ENCODE assay signal across 8 cellular contexts in the genomic region with DNA sequence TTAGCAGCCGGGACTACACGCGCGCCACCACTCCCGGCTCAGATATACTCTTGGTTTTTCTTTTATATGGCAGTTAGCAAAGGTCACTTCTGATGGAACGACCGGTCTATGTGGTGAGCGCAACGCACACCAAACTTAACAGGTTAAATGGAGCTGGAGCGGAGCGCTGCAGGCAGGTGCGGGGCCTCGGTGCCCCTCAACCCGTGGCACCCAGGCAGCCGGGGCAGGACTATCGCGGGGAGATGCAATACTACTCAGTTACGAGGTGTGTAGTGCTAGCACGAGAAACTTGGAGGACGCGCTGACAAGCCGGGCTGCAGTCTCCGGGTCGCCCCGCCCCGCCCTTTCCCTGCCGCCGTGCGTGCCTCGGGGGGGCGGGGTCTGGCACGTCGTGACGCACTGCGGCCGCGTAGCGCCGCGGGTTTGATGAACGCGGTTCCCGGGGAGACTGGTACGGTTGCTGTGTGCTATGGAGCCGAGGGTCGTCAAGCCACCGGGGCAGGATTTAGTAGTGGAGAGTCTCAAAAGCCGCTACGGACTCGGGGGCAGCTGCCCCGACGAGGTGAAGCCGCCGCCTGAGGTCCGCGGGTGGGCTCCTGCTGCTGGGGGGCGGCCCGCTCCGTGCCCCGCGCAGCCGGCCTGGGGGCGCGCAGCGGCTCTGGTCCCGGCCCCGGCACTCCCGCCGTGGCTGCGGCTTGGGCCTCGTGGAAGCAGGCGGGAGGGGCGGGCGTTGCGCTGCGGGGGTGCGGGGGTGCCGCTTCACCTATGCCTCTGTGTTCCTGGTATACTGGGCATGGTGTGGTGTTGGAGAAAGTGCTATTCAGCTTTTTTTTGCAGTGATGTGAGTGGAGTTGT. TPM values are rescaled to one million over a fixed set of nuclear protein-coding genes. Genes with fewer than 3 reads are reported as not detected.
DNase-seq lines count a peak whose midpoint lies in the region; ATAC-seq and TF ChIP-seq lines count a peak whose summit lies in the region.

A gene with protein sequence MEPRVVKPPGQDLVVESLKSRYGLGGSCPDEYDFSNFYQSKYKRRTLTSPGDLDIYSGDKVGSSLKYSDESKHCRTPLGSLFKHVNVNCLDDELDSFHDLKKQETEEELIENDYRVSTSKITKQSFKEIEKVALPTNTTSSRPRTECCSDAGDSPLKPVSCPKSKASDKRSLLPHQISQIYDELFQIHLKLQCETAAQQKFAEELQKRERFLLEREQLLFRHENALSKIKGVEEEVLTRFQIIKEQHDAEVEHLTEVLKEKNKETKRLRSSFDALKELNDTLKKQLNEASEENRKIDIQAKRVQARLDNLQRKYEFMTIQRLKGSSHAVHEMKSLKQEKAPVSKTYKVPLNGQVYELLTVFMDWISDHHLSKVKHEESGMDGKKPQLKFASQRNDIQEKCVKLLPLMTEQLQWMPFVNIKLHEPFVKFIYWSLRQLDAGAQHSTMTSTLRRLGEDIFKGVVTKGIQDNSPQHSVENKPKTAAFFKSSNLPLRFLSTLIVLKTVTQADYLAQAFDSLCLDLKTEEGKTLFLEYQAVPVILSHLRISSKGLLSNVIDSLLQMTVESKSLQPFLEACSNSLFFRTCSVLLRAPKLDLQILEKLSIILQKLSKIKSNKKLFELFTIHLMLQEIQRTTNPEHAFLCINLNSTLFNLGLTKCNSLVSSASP (plus strand): TSS at position 418 of the 855 bp plus-strand sequence. CDS start 52 bp downstream, at position 470.

- no peaks in the 10 kb centered on the region for H3K27me3 Mint-ChIP-seq in activated T-cell treated with anti-CD3 and anti-CD28 coated beads, Interleukin-2, amount 50 U/mL, for 72 hours (ENCODE audit: low read depth)
- H3K27me3 Mint-ChIP-seq in naive thymus-derived CD8-positive, alpha-beta T cell, result no peaks in the 10 kb centered on the region
- no peaks in the 10 kb centered on the region for H3K27me3 Mint-ChIP-seq in stimulated activated naive B cell treated with anti-CD40 and anti-IgM and Interleukin-4, amounts not matched to agents 10 μg/mL and 1 μg/mL and 100 μg/mL, for 72 hours

- DNase-seq in DND-41 (peak; percentile 96), KG1 (lab: John Stamatoyannopoulos, UW) (peak; percentile 84), RKO (ENCODE audit: low spot score) (peak; percentile 94), fibroblast of lung (ENCODE audit: low read depth in 2 of 2) (peak; percentile 82 to 85)
- DNase-seq in activated T-cell treated with anti-CD3 and anti-CD28 coated beads, Interleukin-2, amount 50 U/mL, for 72 hours, result peak; percentile 95 to 96
- DNase-seq in naive thymus-derived CD8-positive, alpha-beta T cell, result peak; percentile 87 to 94 (median 90)
- peak; percentile 85 for DNase-seq in stimulated activated naive B cell treated with anti-CD40 and anti-IgM and Interleukin-4, amounts not matched to agents 10 μg/mL and 1 μg/mL and 100 μg/mL, for 72 hours

- H3K27me3 ChIP-seq in DND-41 (ENCODE audit: insufficient read depth, low read length, poor library complexity), result no peaks in the 10 kb centered on the region
- no peaks in the 10 kb centered on the region for H3K27me3 ChIP-seq in fibroblast of lung (ENCODE audit: control insufficient read depth, insufficient read depth, low read length)

- ATAC-seq in DND-41 (ENCODE audit: insufficient read depth, low read depth) (peak; percentile 82), GM21737 (IDR thresholded peaks at IDR 0.05; ENCODE audit: unreplicated experiment) (peak; percentile 96)
- peak; percentile 97 to 98 for ATAC-seq in activated T-cell treated with anti-CD3 and anti-CD28 coated beads, Interleukin-2, amount 50 U/mL, for 72 hours (replicated peaks in 1 of 2)
- ATAC-seq in naive thymus-derived CD8-positive, alpha-beta T cell, result peak; percentile 93 to 96
- peak; percentile 95 to 98 for ATAC-seq in stimulated activated naive B cell treated with anti-CD40 and anti-IgM and Interleukin-4, amounts not matched to agents 10 μg/mL and 1 μg/mL and 100 μg/mL, for 72 hours (replicated peaks)

- H2AFZ ChIP-seq in DND-41 (ENCODE audit: low read depth, low read length), result peak within 1 kb of the TSS; percentile 80
- peak within 1 kb of the TSS; percentile 44 for H2AFZ ChIP-seq in fibroblast of lung (ENCODE audit: low read length)

- H3K4me1 ChIP-seq in DND-41 (ENCODE audit: insufficient read depth, low read length), result peaks cover 73% of the 10 kb centered on the region
- no peaks in the 10 kb centered on the region for H3K4me1 ChIP-seq in fibroblast of lung (ENCODE audit: control insufficient read depth, extremely low read depth, insufficient read depth, low read length)

- peak within 1 kb of the TSS; percentile 94 to 95 for H3K4me3 Mint-ChIP-seq in activated T-cell treated with anti-CD3 and anti-CD28 coated beads, Interleukin-2, amount 50 U/mL, for 72 hours
- peak within 1 kb of the TSS; percentile 89 to 100 (median 99) for H3K4me3 Mint-ChIP-seq in naive thymus-derived CD8-positive, alpha-beta T cell
- H3K4me3 Mint-ChIP-seq in stimulated activated naive B cell treated with anti-CD40 and anti-IgM and Interleukin-4, amounts not matched to agents 10 μg/mL and 1 μg/mL and 100 μg/mL, for 72 hours, result peak within 1 kb of the TSS; percentile 95

- peaks cover 13% of the 10 kb centered on the region for H3K4me1 Mint-ChIP-seq in activated T-cell treated with anti-CD3 and anti-CD28 coated beads, Interleukin-2, amount 50 U/mL, for 72 hours (ENCODE audit: low read depth)
- H3K4me1 Mint-ChIP-seq in naive thymus-derived CD8-positive, alpha-beta T cell, result peaks cover 6 to 25% (median 11%) of the 10 kb centered on the region in 4 donors
- peaks cover 5 to 19% of the 10 kb centered on the region in 2 donors for H3K4me1 Mint-ChIP-seq in stimulated activated naive B cell treated with anti-CD40 and anti-IgM and Interleukin-4, amounts not matched to agents 10 μg/mL and 1 μg/mL and 100 μg/mL, for 72 hours

- TF ChIP-seq CTCF in DND-41 (IDR thresholded peaks at IDR 0.05; ENCODE audit: borderline replicate concordance, extremely low read depth, low read length, poor library complexity, severe bottlenecking), result peak; percentile 18
- TF ChIP-seq CTCF in fibroblast of lung (conservative IDR thresholded peaks at IDR 0.05 in 1 of 2, IDR thresholded peaks at IDR 0.05 in 1 of 2; ENCODE audit: low read depth in 1 of 2, low read length in 2 of 2), result no peak

- H3K27ac ChIP-seq in DND-41 (ENCODE audit: low read length) (peak within 1 kb of the TSS; percentile 98), fibroblast of lung (ENCODE audit: insufficient read depth, low read length) (peak within 1 kb of the TSS; percentile 80)

- H3K4me3 ChIP-seq in DND-41 (ENCODE audit: low read depth in 1 of 2, low read length in 2 of 2) (peak within 1 kb of the TSS; percentile 37 to 65), fibroblast of lung (replicated peaks in 1 of 4; ENCODE audit: control extremely low read depth in 1 of 4, insufficient read depth in 1 of 4, low read depth in 3 of 4, low read length in 4 of 4) (peak within 1 kb of the TSS; percentile 49 to 81 (median 70))

- H3K9ac ChIP-seq in DND-41 (ENCODE audit: low read depth, low read length) (peak within 1 kb of the TSS; percentile 77), fibroblast of lung (ENCODE audit: insufficient read depth, low read length) (peak within 1 kb of the TSS; percentile 79)

- no peaks in the 10 kb centered on the region for H3K9me3 Mint-ChIP-seq in activated T-cell treated with anti-CD3 and anti-CD28 coated beads, Interleukin-2, amount 50 U/mL, for 72 hours
- no peaks in the 10 kb centered on the region for H3K9me3 Mint-ChIP-seq in naive thymus-derived CD8-positive, alpha-beta T cell
- H3K9me3 Mint-ChIP-seq in stimulated activated naive B cell treated with anti-CD40 and anti-IgM and Interleukin-4, amounts not matched to agents 10 μg/mL and 1 μg/mL and 100 μg/mL, for 72 hours, result no peaks in the 10 kb centered on the region

- H3K36me3 ChIP-seq in DND-41 (ENCODE audit: insufficient read depth, low read length) (peaks cover 59% of the 10 kb centered on the region), fibroblast of lung (ENCODE audit: control insufficient read depth, insufficient read depth, low read length) (peaks cover 2% of the 10 kb centered on the region)

- H3K4me2 ChIP-seq in DND-41 (ENCODE audit: insufficient read depth, low read length) (peak within 1 kb of the TSS; percentile 80), fibroblast of lung (ENCODE audit: extremely low read depth, insufficient read depth, low read length) (peak within 1 kb of the TSS; percentile 80)

- H3K27ac Mint-ChIP-seq in activated T-cell treated with anti-CD3 and anti-CD28 coated beads, Interleukin-2, amount 50 U/mL, for 72 hours, result peak within 1 kb of the TSS; percentile 84
- H3K27ac Mint-ChIP-seq in naive thymus-derived CD8-positive, alpha-beta T cell, result peak within 1 kb of the TSS; percentile 85 to 99 (median 98)
- peak within 1 kb of the TSS; percentile 94 for H3K27ac Mint-ChIP-seq in stimulated activated naive B cell treated with anti-CD40 and anti-IgM and Interleukin-4, amounts not matched to agents 10 μg/mL and 1 μg/mL and 100 μg/mL, for 72 hours

- H3K9me3 ChIP-seq in DND-41 (ENCODE audit: insufficient read depth, low read length, severe bottlenecking) (no peaks in the 10 kb centered on the region), fibroblast of lung (ENCODE audit: control insufficient read depth, insufficient read depth, low read depth, low read length) (no peaks in the 10 kb centered on the region)

- H3K36me3 Mint-ChIP-seq in activated T-cell treated with anti-CD3 and anti-CD28 coated beads, Interleukin-2, amount 50 U/mL, for 72 hours (ENCODE audit: insufficient read depth in 2 of 2), result peaks cover 2 to 20% of the 10 kb centered on the region in 2 donors
- H3K36me3 Mint-ChIP-seq in naive thymus-derived CD8-positive, alpha-beta T cell, result peaks cover 7 to 35% (median 9%) of the 10 kb centered on the region in 3 donors
- peaks cover 15 to 26% of the 10 kb centered on the region in 2 donors for H3K36me3 Mint-ChIP-seq in stimulated activated naive B cell treated with anti-CD40 and anti-IgM and Interleukin-4, amounts not matched to agents 10 μg/mL and 1 μg/mL and 100 μg/mL, for 72 hours

- POLR2A ChIA-PET in naive thymus-derived CD8-positive, alpha-beta T cell (lab: Charles Lee), result interaction anchor here (0.6 kb wide), 1 partner anchor 301 kb away, joined by 3 read pairs; no protein-coding TSS in a partner anchor

- H3K79me2 ChIP-seq in DND-41 (ENCODE audit: insufficient read depth, low read length) (peaks cover 97% of the 10 kb centered on the region), fibroblast of lung (ENCODE audit: control insufficient read depth, insufficient read depth, low read length) (peaks cover 4% of the 10 kb centered on the region)

- H4K20me1 ChIP-seq in DND-41 (ENCODE audit: insufficient read depth, low read length) (peaks cover 12% of the 10 kb centered on the region; the same call in 1 of the 2 replicates), fibroblast of lung (ENCODE audit: control insufficient read depth, extremely low read depth, insufficient read depth, low read length) (no peaks in the 10 kb centered on the region)

RNA-seq across cellular contexts. Expression of the gene that starts here (rescaled TPM):
- total RNA-seq in activated T-cell treated with anti-CD3 and anti-CD28 coated beads, Interleukin-2, amount 50 U/mL, for 72 hours, result 10 to 100 TPM in 1 of 2 donors, 1 to 10 TPM in 1; 7.7 to 11.7 TPM
- total RNA-seq in fibroblast of lung, result 3.3 and 4.1 TPM in 2 replicates
- 1.7 and 2.6 TPM in 2 replicates for polyA plus RNA-seq in fibroblast of lung
- polyA plus RNA-seq in fibroblast of lung (2012), result 1.2 and 1.7 TPM in 2 replicates
- polyA minus RNA-seq in fibroblast of lung (ENCODE audit: low replicate concordance), result 0.67 TPM in 1 of 2 replicates, not detected in the other
- total RNA-seq in naive thymus-derived CD8-positive, alpha-beta T cell, result 10 to 100 TPM in 1 of 2 experiments, 1 to 10 TPM in 1; 8.5 to 10.4 TPM
- polyA plus RNA-seq in naive thymus-derived CD8-positive, alpha-beta T cell, result 1 to 10 TPM; 5.9 to 7.5 (median 6.5) TPM

Comparison
In these comparisons a context has a peak if more than half of its experiments do, and no peak if none do; other contexts are left out.
1. Peak in every context shown above with its lines: DNase-seq, ATAC-seq, H3K4me3 ChIP-seq and H3K27ac ChIP-seq.